Comparison of ENCODE assay signal across 14 cellular contexts in genomic region chr22:48137640-48138039, GRCh38.
"Had no signal": no experiment of that assay in that cellular context is flagged by ENCODE, and none has a peak within 500 bp of the region (broad histone marks: within the 10 kb centered on the region; RNA-seq: fewer than 3 reads in every experiment).

No MANE protein-coding gene starts in this region.

- H3K27me3 ChIP-seq: breast epithelium, neural progenitor cell, uterus had no signal

- ATAC-seq: activated CD8-positive, alpha-beta T cell treated with anti-CD3 and anti-CD28 coated beads, Interleukin-2, amount 10 ng/mL, durations not matched to agents 7 days and 5 days; WTC11 had no signal

- H3K9me3 ChIP-seq: esophagus squamous epithelium, uterus had no signal

- H3K4me1 ChIP-seq: breast epithelium, esophagus squamous epithelium, neural progenitor cell, parathyroid adenoma, uterus had no signal

- H3K36me3 ChIP-seq: breast epithelium, esophagus squamous epithelium, neural progenitor cell, uterus had no signal

- H3K27ac ChIP-seq: breast epithelium, esophagus squamous epithelium, neural progenitor cell, parathyroid adenoma, uterus had no signal

- H3K79me2 ChIP-seq: parathyroid adenoma had no signal

- H3K36me3 Mint-ChIP-seq: neural progenitor cell had no signal

- H3K4me3 Mint-ChIP-seq: activated CD8-positive, alpha-beta T cell treated with anti-CD3 and anti-CD28 coated beads, Interleukin-2, amount 10 ng/mL, durations not matched to agents 7 days and 5 days; neural progenitor cell; WTC11 had no signal

- DNase-seq: activated CD4-positive, alpha-beta T cell treated with anti-CD3 and anti-CD28 coated beads for 48 hours; activated CD8-positive, alpha-beta memory T cell treated with anti-CD3 and anti-CD28 coated beads, Interleukin-2, amount 50 U/mL, for 48 hours; activated CD8-positive, alpha-beta T cell treated with anti-CD3 and anti-CD28 coated beads, Interleukin-2, amount 10 ng/mL, durations not matched to agents 7 days and 5 days; activated naive CD4-positive, alpha-beta T cell; aorta; esophagus squamous epithelium; foreskin fibroblast; stimulated activated CD4-positive, alpha-beta T cell treated with anti-CD3 and anti-CD28 coated beads, Interleukin-4, amount 100 ng/mL, for 1 hour; stimulated activated CD8-positive, alpha-beta memory T cell treated with anti-CD3 and anti-CD28 coated beads, Interleukin-4, amount 100 ng/mL, for 48 hours; uterus had no signal

- H3K27ac Mint-ChIP-seq: activated CD8-positive, alpha-beta T cell treated with anti-CD3 and anti-CD28 coated beads, Interleukin-2, amount 10 ng/mL, durations not matched to agents 7 days and 5 days; neural progenitor cell; WTC11 had no signal

- H3K4me2 ChIP-seq: neural progenitor cell had no signal

- H3K9ac ChIP-seq: neural progenitor cell, parathyroid adenoma had no signal

- H3K4me3 ChIP-seq: breast epithelium, esophagus squamous epithelium, neural progenitor cell, uterus had no signal
